In genomic region chr3:43423142-43423541, GRCh38 we compare ENCODE assay signal across 15 cellular contexts.
A peak's percentile ranks its signal among the peaks of the same experiment; 100 is the strongest.
DNase-seq lines count a peak whose midpoint lies in the region; ATAC-seq and TF ChIP-seq lines count a peak whose summit lies in the region.
"Had no signal": no experiment of that assay in that cellular context is flagged by ENCODE, and none has a peak within 500 bp of the region (broad histone marks: within the 10 kb centered on the region; RNA-seq: fewer than 3 reads in every experiment).

No MANE protein-coding gene starts in this region.

- no peak overlapping the region for H2AFZ ChIP-seq in osteoblast (ENCODE audit: low read length)
- H2AFZ ChIP-seq: parathyroid adenoma had no signal

- WGBS in right cardiac atrium = 76% methylated on average over 3 of the region's 3 CpGs
- 67 to 80% methylated on average over 1 to 3 of the region's 3 CpGs for WGBS in transverse colon (ENCODE audit: low coverage in 1 of 2), 2 donors

- peak overlapping the region; percentile 48 for H3K27ac ChIP-seq in right cardiac atrium (ENCODE audit: low read length)
- peak overlapping the region in 2 of 4 donors; percentile 26 to 41 for H3K27ac ChIP-seq in transverse colon
- no peak overlapping the region for H3K27ac ChIP-seq in osteoblast (ENCODE audit: low read depth, low read length)
- H3K27ac ChIP-seq: A549, parathyroid adenoma had no signal

- H3K36me3 ChIP-seq in transverse colon (no peaks in the 10 kb centered on the region), osteoblast (ENCODE audit: insufficient read depth, low read length) (no peaks in the 10 kb centered on the region)

- TF ChIP-seq POLR2A in transverse colon (IDR thresholded peaks at IDR 0.05) = no peak

- DNase-seq in NCI-H345 (lab: John Stamatoyannopoulos, UW) = peak; percentile 34
- DNase-seq in NCI-H345 treated with DMSO at 0.1 percent for 48 hours (lab: John Stamatoyannopoulos, UW; ENCODE audit: unreplicated experiment) = no peak
- DNase-seq in astrocyte of the hippocampus (ENCODE audit: low read depth, low spot score) = peak; percentile 74
- DNase-seq in right cardiac atrium = peak in 2 of 3 donors; percentile 21 to 65
- peak; percentile 14 for DNase-seq in transverse colon
- DNase-seq in central memory CD4-positive, alpha-beta T cell = no peak
- no peak for DNase-seq in GM13976 (ENCODE audit: low spot score)
- DNase-seq in osteoblast (ENCODE audit: insufficient read length, low spot score, missing footprints) = no peak
- DNase-seq: activated CD8-positive, alpha-beta T cell treated with anti-CD3 and anti-CD28 coated beads, Interleukin-2, amount 10 ng/mL, durations not matched to agents 7 days and 5 days; activated naive CD4-positive, alpha-beta T cell; DMS79 treated with DMSO at 0.1 percent for 48 hours; NCI-H1436 treated with DMSO at 0.1 percent for 48 hours; stimulated activated CD4-positive, alpha-beta T cell treated with anti-CD3 and anti-CD28 coated beads, Interleukin-4, amount 100 ng/mL, for 4 hours had no signal

- H3K27me3 ChIP-seq in right cardiac atrium (ENCODE audit: control insufficient read depth, insufficient read depth) (no peaks in the 10 kb centered on the region), transverse colon (no peaks in the 10 kb centered on the region), osteoblast (ENCODE audit: insufficient read depth, low read length) (no peaks in the 10 kb centered on the region)

- H3K79me2 ChIP-seq in osteoblast (ENCODE audit: insufficient read depth, low read length) = no peaks in the 10 kb centered on the region
- H3K79me2 ChIP-seq: parathyroid adenoma had no signal

- intact Hi-C loops in right cardiac atrium (cut with DNase I) = no loop called here
- intact Hi-C loops in transverse colon (cut with DNase I; ENCODE audit: low total_unique reads) = no loop called here

- H3K9me3 ChIP-seq in right cardiac atrium (ENCODE audit: control insufficient read depth, low read length) (peaks cover 2% of the 10 kb centered on the region), transverse colon (no peaks in the 10 kb centered on the region), osteoblast (ENCODE audit: low read depth, low read length) (no peaks in the 10 kb centered on the region)
- H3K9me3 ChIP-seq: A549 had no signal

- H3K4me1 ChIP-seq in right cardiac atrium (ENCODE audit: control insufficient read depth, insufficient read depth, low read length) (no peaks in the 10 kb centered on the region), transverse colon (peaks cover 0 to 10% (median 2%) of the 10 kb centered on the region in 4 donors), osteoblast (ENCODE audit: insufficient read depth, low read length) (peaks cover 2% of the 10 kb centered on the region)
- H3K4me1 ChIP-seq: A549, parathyroid adenoma had no signal

- no peaks in the 10 kb centered on the region for H4K20me1 ChIP-seq in osteoblast (ENCODE audit: insufficient read depth, low read length)

- ATAC-seq in right cardiac atrium = no peak
- ATAC-seq: A549; activated CD8-positive, alpha-beta T cell treated with anti-CD3 and anti-CD28 coated beads, Interleukin-2, amount 10 ng/mL, durations not matched to agents 7 days and 5 days had no signal

- in situ Hi-C loops in transverse colon (cut with MboI; ENCODE audit: low pct_ligation_motif_present in 1 of 4, low pct_unique_long_range_greater_than_20kb in 1 of 4, low sequenced_read_pairs in 3 of 4) (no loop called here), GM13976 (cut with MboI; ENCODE audit: low sequenced_read_pairs, unreplicated experiment) (no loop called here)

- no peak overlapping the region for H3K4me2 ChIP-seq in osteoblast (ENCODE audit: insufficient read depth, low read length)
- H3K4me2 ChIP-seq: A549 had no signal

- H3K4me3 ChIP-seq in right cardiac atrium (ENCODE audit: low read length) (no peak overlapping the region), transverse colon (no peak overlapping the region), osteoblast (ENCODE audit: insufficient read depth, low read length) (no peak overlapping the region)
- H3K4me3 ChIP-seq: A549 had no signal

- TF ChIP-seq EP300 in transverse colon (IDR thresholded peaks at IDR 0.05; ENCODE audit: low read depth) = no peak

- TF ChIP-seq CTCF in transverse colon (IDR thresholded peaks at IDR 0.05) (no peak), GM13976 (IDR thresholded peaks at IDR 0.05; ENCODE audit: borderline replicate concordance, control extremely low read depth, extremely low read depth, insufficient read depth, missing control alignments) (no peak), osteoblast (IDR thresholded peaks at IDR 0.05; ENCODE audit: extremely low read depth, low read depth, low read length) (no peak)

Comparison
In these comparisons a context has a peak if more than half of its experiments do, and no peak if none do; other contexts are left out.
1. DNase-seq: peak in NCI-H345 (single experiment), astrocyte of the hippocampus (single experiment), right cardiac atrium (2 of 3) and transverse colon (single experiment); none in NCI-H345 treated with DMSO at 0.1 percent for 48 hours (single experiment), central memory CD4-positive, alpha-beta T cell (single experiment), GM13976 (single experiment) and osteoblast (single experiment).